22 cellular contexts compared by ENCODE assay signal in genomic region chr6:170423030-170423429, GRCh38.
DNase-seq lines count a peak whose midpoint lies in the region; ATAC-seq and TF ChIP-seq lines count a peak whose summit lies in the region.
"Had no signal": no experiment of that assay in that cellular context is flagged by ENCODE, and none has a peak within 500 bp of the region (broad histone marks: within the 10 kb centered on the region; RNA-seq: fewer than 3 reads in every experiment).

No MANE protein-coding gene starts in this region.

- no peak overlapping the region for H3K4me2 ChIP-seq in SK-N-SH
- H3K4me2 ChIP-seq in mesenchymal stem cell (ENCODE audit: low read length, poor library complexity, severe bottlenecking): no peak overlapping the region
- H3K4me2 ChIP-seq: BLaER1 had no signal

- no peak for TF ChIP-seq POLR2A in vagina (IDR thresholded peaks at IDR 0.05)

- H3K18ac ChIP-seq in mesenchymal stem cell (ENCODE audit: low read depth in 1 of 2, low read length in 2 of 2): peak overlapping the region in 1 of 2 experiments; percentile 12

- CTCF ChIA-PET in SK-N-SH (lab: Yijun Ruan, JAX): interaction anchor here (0.6 kb wide), 2 partner anchors 10 to 458 kb away, joined by 3 to 4 read pairs; no protein-coding TSS in a partner anchor

- H3K27ac ChIP-seq in SK-N-SH (ENCODE audit: low read depth in 2 of 2, low read length in 1 of 2) (no peak overlapping the region), mesenchymal stem cell (ENCODE audit: low read length, poor library complexity, severe bottlenecking) (no peak overlapping the region), vagina (no peak overlapping the region)
- H3K27ac ChIP-seq: 22Rv1, BLaER1, SJCRH30, spleen, testis had no signal

- H3K27me3 ChIP-seq in SK-N-SH (ENCODE audit: insufficient read depth): no peaks in the 10 kb centered on the region
- H3K27me3 ChIP-seq in mesenchymal stem cell (ENCODE audit: control insufficient read depth in 1 of 2, insufficient read depth in 1 of 2, low read length in 2 of 2): peaks cover 0 to 37% of the 10 kb centered on the region in 2 experiments
- H3K27me3 ChIP-seq in vagina: no peaks in the 10 kb centered on the region
- H3K27me3 ChIP-seq: BLaER1, SJCRH30, testis had no signal

- no peaks in the 10 kb centered on the region for H3K9me3 Mint-ChIP-seq in chondrocyte (ENCODE audit: low read depth)

- no peak overlapping the region for H2BK5ac ChIP-seq in mesenchymal stem cell (ENCODE audit: low read depth, low read length, poor library complexity, severe bottlenecking)

- H4K20me1 ChIP-seq in SK-N-SH (ENCODE audit: insufficient read depth): no peaks in the 10 kb centered on the region
- H4K20me1 ChIP-seq: BLaER1 had no signal

- no peak overlapping the region for H2BK15ac ChIP-seq in mesenchymal stem cell (ENCODE audit: low read depth, poor library complexity, severe bottlenecking)

- no peak overlapping the region for H4K8ac ChIP-seq in mesenchymal stem cell (ENCODE audit: low read length)

- H3F3A ChIP-seq in SK-N-SH (replicated peaks; ENCODE audit: insufficient read depth): no peaks in the 10 kb centered on the region

- no peak for ATAC-seq in SK-N-SH treated with all-trans-retinoic acid at 6 μM for 48 hours
- ATAC-seq in HG02571 (IDR thresholded peaks at IDR 0.05; ENCODE audit: unreplicated experiment): no peak
- no peak for ATAC-seq in HG02938 (IDR thresholded peaks at IDR 0.05; ENCODE audit: unreplicated experiment)
- no peak for ATAC-seq in HG03442 (IDR thresholded peaks at IDR 0.05; ENCODE audit: unreplicated experiment)
- ATAC-seq: left colon had no signal

- no peak overlapping the region for H2BK120ac ChIP-seq in mesenchymal stem cell (ENCODE audit: low read depth, low read length)

- TF ChIP-seq RAD21 in SK-N-SH (IDR thresholded peaks at IDR 0.05; ENCODE audit: low read length): no peak

- no peak overlapping the region for H2BK12ac ChIP-seq in mesenchymal stem cell (ENCODE audit: low read length in 2 of 2)

- H3K27me3 Mint-ChIP-seq in chondrocyte (ENCODE audit: low read depth): no peaks in the 10 kb centered on the region

- TF ChIP-seq EP300 in SK-N-SH (IDR thresholded peaks at IDR 0.05; ENCODE audit: borderline replicate concordance in 1 of 2, low read depth in 1 of 2, low read length in 1 of 2): no peak

- H4K91ac ChIP-seq in mesenchymal stem cell (ENCODE audit: low read length): peak overlapping the region; percentile 65

- no peak for TF ChIP-seq CTCF in SK-N-SH (IDR thresholded peaks at IDR 0.05)
- TF ChIP-seq CTCF in chondrocyte (IDR thresholded peaks at IDR 0.05): no peak
- TF ChIP-seq CTCF in vagina (IDR thresholded peaks at IDR 0.05): no peak

- H3K9me2 ChIP-seq in SK-N-SH: no peaks in the 10 kb centered on the region

- H3K4me1 Mint-ChIP-seq in chondrocyte (ENCODE audit: low read depth): peaks cover 8% of the 10 kb centered on the region

- 82% methylated on average over 16 of the region's 29 CpGs for WGBS in SK-N-SH (ENCODE audit: low lambda C conversion rate)
- WGBS in mesenchymal stem cell: 46% methylated on average over 25 of the region's 29 CpGs

- peak overlapping the region; percentile 9 for H2AK5ac ChIP-seq in mesenchymal stem cell (ENCODE audit: low read length, severe bottlenecking)

- intact Hi-C loops in vagina (cut with DNase I): no loop called here

- no peak overlapping the region for H3K27ac Mint-ChIP-seq in chondrocyte (ENCODE audit: unreplicated experiment)

- POLR2A ChIA-PET in SK-N-SH (lab: Yijun Ruan, JAX): no interaction called here

- no peak overlapping the region for H3K23ac ChIP-seq in mesenchymal stem cell (ENCODE audit: low read length in 2 of 2)

- no peak overlapping the region for H3K9ac ChIP-seq in SK-N-SH
- H3K9ac ChIP-seq in mesenchymal stem cell (ENCODE audit: low read length): no peak overlapping the region
- H3K9ac ChIP-seq: BLaER1 had no signal

- H3K4me1 ChIP-seq in SK-N-SH (ENCODE audit: control insufficient read depth in 1 of 2, insufficient read depth in 2 of 2, low read depth in 1 of 2, low read length in 1 of 2) (no peaks in the 10 kb centered on the region; a peak in 1 of 4 replicates), mesenchymal stem cell (ENCODE audit: control insufficient read depth, insufficient read depth, low read depth, low read length) (peaks cover 14% of the 10 kb centered on the region), vagina (no peaks in the 10 kb centered on the region)
- H3K4me1 ChIP-seq: spleen had no signal

- H3K14ac ChIP-seq in mesenchymal stem cell (ENCODE audit: low read length in 2 of 2): no peak overlapping the region

- H3K4me3 ChIP-seq in SK-N-SH (ENCODE audit: low read depth in 2 of 2, low read length in 1 of 2) (no peak overlapping the region), mesenchymal stem cell (ENCODE audit: insufficient read depth in 1 of 2, low read depth in 1 of 2, low read length in 2 of 2) (peak overlapping the region; percentile 20 to 37), vagina (no peak overlapping the region)
- H3K4me3 ChIP-seq: BLaER1, SJCRH30, spleen, testis had no signal

- no peaks in the 10 kb centered on the region for H3K36me3 ChIP-seq in SK-N-SH (replicated peaks in 1 of 2; ENCODE audit: control insufficient read depth in 1 of 2, insufficient read depth in 2 of 2, low read length in 1 of 2)
- H3K36me3 ChIP-seq in mesenchymal stem cell (ENCODE audit: control insufficient read depth in 1 of 2, insufficient read depth in 2 of 2, low read depth in 1 of 2, low read length in 2 of 2): no peaks in the 10 kb centered on the region
- H3K36me3 ChIP-seq in vagina: no peaks in the 10 kb centered on the region
- H3K36me3 ChIP-seq: BLaER1, SJCRH30, spleen had no signal

- H3K4me3 Mint-ChIP-seq in chondrocyte (ENCODE audit: unreplicated experiment): no peak overlapping the region

- H3K79me1 ChIP-seq in mesenchymal stem cell (replicated peaks; ENCODE audit: low read length, poor library complexity, severe bottlenecking): no peaks in the 10 kb centered on the region

- H2AFZ ChIP-seq in SK-N-SH (ENCODE audit: low read depth): no peak overlapping the region
- H2AFZ ChIP-seq in mesenchymal stem cell (ENCODE audit: low read depth, low read length): peak overlapping the region; percentile 30

- no peaks in the 10 kb centered on the region for H3K36me3 Mint-ChIP-seq in chondrocyte (ENCODE audit: low read depth)

- no peak overlapping the region for H3K4ac ChIP-seq in mesenchymal stem cell (ENCODE audit: low read depth in 1 of 2, low read length in 2 of 2)

- no peaks in the 10 kb centered on the region for H3K9me3 ChIP-seq in SK-N-SH
- no peaks in the 10 kb centered on the region for H3K9me3 ChIP-seq in mesenchymal stem cell (ENCODE audit: control insufficient read depth, low read length)
- no peaks in the 10 kb centered on the region for H3K9me3 ChIP-seq in vagina
- H3K9me3 ChIP-seq: BLaER1, SJCRH30, spleen, testis had no signal

- H3K79me2 ChIP-seq in SK-N-SH (ENCODE audit: insufficient read depth): no peaks in the 10 kb centered on the region

- peak; percentile 63 for DNase-seq in SK-N-SH
- DNase-seq in chondrocyte (ENCODE audit: low spot score): peak; percentile 60
- no peak for DNase-seq in mesenchymal stem cell
- DNase-seq in vagina (ENCODE audit: extremely low spot score in 2 of 2): peak; percentile 49 to 84
- DNase-seq: activated CD4-positive, CD25-positive, alpha-beta regulatory T cell treated with anti-CD3 and anti-CD28 coated beads, Interleukin-2, amount 50 U/mL, for 72 hours; caudate nucleus; effector CD8-positive, alpha-beta T cell; left colon; NCI-H1105; NCI-H2107; NCI-H526 treated with DMSO at 0.1 percent for 48 hours; OCI-M1; posterior cingulate gyrus; SJCRH30; spleen had no signal

TF ChIP-seq in SK-N-SH, 30 proteins besides CTCF, POLR2A, EP300 and RAD21 (continues in another document):
- TF ChIP-seq GABPA (IDR thresholded peaks at IDR 0.05; ENCODE audit: low read depth): no peak
- no peak for TF ChIP-seq JUND (IDR thresholded peaks at IDR 0.05)
- TF ChIP-seq POLR2AphosphoS5 (IDR thresholded peaks at IDR 0.05; ENCODE audit: low read depth, low read length): no peak
- TF ChIP-seq ZBTB33 (IDR thresholded peaks at IDR 0.05; ENCODE audit: borderline replicate concordance, low read depth): no peak

TF ChIP-seq in SK-N-SH treated with all-trans-retinoic acid at 6 μM for 48 hours, 23 proteins besides CTCF, POLR2A, EP300 and RAD21 (continues in another document):
- TF ChIP-seq PATZ1 (CRISPR knock-in tag; IDR thresholded peaks at IDR 0.05; ENCODE audit: borderline replicate concordance): no peak
- TF ChIP-seq, protein P1, sequence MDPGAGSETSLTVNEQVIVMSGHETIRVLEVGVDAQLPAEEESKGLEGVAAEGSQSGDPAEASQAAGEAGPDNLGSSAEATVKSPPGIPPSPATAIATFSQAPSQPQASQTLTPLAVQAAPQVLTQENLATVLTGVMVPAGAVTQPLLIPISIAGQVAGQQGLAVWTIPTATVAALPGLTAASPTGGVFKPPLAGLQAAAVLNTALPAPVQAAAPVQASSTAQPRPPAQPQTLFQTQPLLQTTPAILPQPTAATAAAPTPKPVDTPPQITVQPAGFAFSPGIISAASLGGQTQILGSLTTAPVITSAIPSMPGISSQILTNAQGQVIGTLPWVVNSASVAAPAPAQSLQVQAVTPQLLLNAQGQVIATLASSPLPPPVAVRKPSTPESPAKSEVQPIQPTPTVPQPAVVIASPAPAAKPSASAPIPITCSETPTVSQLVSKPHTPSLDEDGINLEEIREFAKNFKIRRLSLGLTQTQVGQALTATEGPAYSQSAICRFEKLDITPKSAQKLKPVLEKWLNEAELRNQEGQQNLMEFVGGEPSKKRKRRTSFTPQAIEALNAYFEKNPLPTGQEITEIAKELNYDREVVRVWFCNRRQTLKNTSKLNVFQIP (CRISPR knock-in tag; IDR thresholded peaks at IDR 0.05; ENCODE audit: borderline replicate concordance, low read depth): no peak
- no peak for TF ChIP-seq BACH2 (CRISPR knock-in tag; IDR thresholded peaks at IDR 0.05; ENCODE audit: borderline replicate concordance)
- no peak for TF ChIP-seq ARNTL (CRISPR knock-in tag; IDR thresholded peaks at IDR 0.05; ENCODE audit: borderline replicate concordance, low read depth)
- no peak for TF ChIP-seq CSDC2 (CRISPR knock-in tag; IDR thresholded peaks at IDR 0.05)

Comparison
In these comparisons a context has a peak if more than half of its experiments do, and no peak if none do; other contexts are left out.
1. H3K4me3 ChIP-seq: peak in mesenchymal stem cell (2 of 2); none in SK-N-SH (0 of 2) and vagina (0 of 2).